16 cellular contexts compared by ENCODE assay signal in genomic region chr6:133587396-133587795, GRCh38.
DNase-seq lines count a peak whose midpoint lies in the region; ATAC-seq and TF ChIP-seq lines count a peak whose summit lies in the region.
"Had no signal": no experiment of that assay in that cellular context is flagged by ENCODE, and none has a peak within 500 bp of the region (broad histone marks: within the 10 kb centered on the region; RNA-seq: fewer than 3 reads in every experiment).

No MANE protein-coding gene starts in this region.

- H3K79me2 ChIP-seq in ACC112 (ENCODE audit: control insufficient read depth, insufficient read depth, low read length, unreplicated experiment) (no peaks in the 10 kb centered on the region), osteoblast (ENCODE audit: insufficient read depth, low read length) (no peaks in the 10 kb centered on the region)

- no peaks in the 10 kb centered on the region for H4K20me1 ChIP-seq in IMR-90 (ENCODE audit: insufficient read depth, low read length)
- no peaks in the 10 kb centered on the region for H4K20me1 ChIP-seq in osteoblast (ENCODE audit: insufficient read depth, low read length)
- H4K20me1 ChIP-seq: BLaER1 had no signal

- H3K9ac ChIP-seq in IMR-90 (ENCODE audit: low read depth, low read length): no peak overlapping the region
- H3K9ac ChIP-seq: BLaER1 had no signal

- H3K36me3 Mint-ChIP-seq in activated CD8-positive, alpha-beta T cell treated with anti-CD3 and anti-CD28 coated beads, Interleukin-2, amount 10 ng/mL, durations not matched to agents 7 days and 5 days (ENCODE audit: low read depth): no peaks in the 10 kb centered on the region
- H3K36me3 Mint-ChIP-seq: CD8-positive, alpha-beta T cell had no signal

- no peaks in the 10 kb centered on the region for H3K9me3 Mint-ChIP-seq in activated CD8-positive, alpha-beta T cell treated with anti-CD3 and anti-CD28 coated beads, Interleukin-2, amount 10 ng/mL, durations not matched to agents 7 days and 5 days (ENCODE audit: insufficient read depth)

- no peak overlapping the region for H3K56ac ChIP-seq in IMR-90 (ENCODE audit: extremely low read depth, insufficient read depth, low read length)

- no CpG with 5 or more reads among the region's 3 CpGs for WGBS in IMR-90 (ENCODE audit: extremely low coverage in 2 of 2, insufficient read length in 1 of 2), 2 experiments

- no peak for TF ChIP-seq POLR2A in IMR-90 (IDR thresholded peaks at IDR 0.05; ENCODE audit: low read depth, low read length)

- peak overlapping the region; percentile 88; the same call in 1 of the 2 replicates for H3K4ac ChIP-seq in IMR-90 (ENCODE audit: low read depth, low read length)

- H3K27me3 ChIP-seq in ACC112 (ENCODE audit: insufficient read depth, low read length) (no peaks in the 10 kb centered on the region), IMR-90 (ENCODE audit: control insufficient read depth, insufficient read depth, low read length) (no peaks in the 10 kb centered on the region), osteoblast (ENCODE audit: insufficient read depth, low read length) (no peaks in the 10 kb centered on the region)
- H3K27me3 ChIP-seq: BLaER1 had no signal

- H3K36me3 ChIP-seq in ACC112 (ENCODE audit: insufficient read depth, low read length): no peaks in the 10 kb centered on the region
- H3K36me3 ChIP-seq in IMR-90 (ENCODE audit: control insufficient read depth, insufficient read depth, low read length): no peaks in the 10 kb centered on the region
- no peaks in the 10 kb centered on the region for H3K36me3 ChIP-seq in osteoblast (ENCODE audit: insufficient read depth, low read length)
- H3K36me3 ChIP-seq: BLaER1 had no signal

- no peak for TF ChIP-seq RAD21 in IMR-90 (IDR thresholded peaks at IDR 0.05; ENCODE audit: low read length)

- POLR2A ChIA-PET in IMR-90 (lab: Charles Lee; ENCODE audit: unreplicated experiment): no interaction called here
- POLR2A ChIA-PET in activated CD8-positive, alpha-beta T cell treated with anti-CD3 and anti-CD28 coated beads, Interleukin-2, amount 10 ng/mL, durations not matched to agents 7 days and 5 days (lab: Charles Lee): no interaction called here

- DNase-seq in IMR-90: no peak
- peak; percentile 34 for DNase-seq in fibroblast of mammary gland (ENCODE audit: low read depth)
- no peak for DNase-seq in osteoblast (ENCODE audit: insufficient read length, low spot score, missing footprints)
- no peak for DNase-seq in pons (ENCODE audit: low spot score)
- no peak for DNase-seq in C1 segment of cervical spinal cord (lab: John Stamatoyannopoulos, UW)
- DNase-seq in activated CD8-positive, alpha-beta T cell treated with anti-CD3 and anti-CD28 coated beads, Interleukin-2, amount 10 ng/mL, durations not matched to agents 7 days and 5 days: no peak
- DNase-seq: 8988T; Calu3; CD8-positive, alpha-beta T cell; DMS79 treated with DMSO at 0.1 percent for 48 hours; GF-D8; H9 had no signal

- CTCF ChIA-PET in IMR-90 (lab: Yijun Ruan, JAX): no interaction called here
- CTCF ChIA-PET in activated CD8-positive, alpha-beta T cell treated with anti-CD3 and anti-CD28 coated beads, Interleukin-2, amount 10 ng/mL, durations not matched to agents 7 days and 5 days (lab: Charles Lee): no interaction called here

- no TSS peak for BruUV-seq in IMR-90 (replicated peaks; lab: Mats Ljungman, UMichigan)

- H4K91ac ChIP-seq in IMR-90 (ENCODE audit: insufficient read depth, low read depth, low read length): peak overlapping the region; percentile 69

- H3K4me3 Mint-ChIP-seq in activated CD8-positive, alpha-beta T cell treated with anti-CD3 and anti-CD28 coated beads, Interleukin-2, amount 10 ng/mL, durations not matched to agents 7 days and 5 days: no peak overlapping the region
- H3K4me3 Mint-ChIP-seq: CD8-positive, alpha-beta T cell; H9 had no signal

- H2AFZ ChIP-seq in ACC112 (ENCODE audit: low read length, unreplicated experiment) (peak overlapping the region; percentile 54), IMR-90 (replicated peaks; ENCODE audit: low read length, poor library complexity) (no peak overlapping the region), osteoblast (ENCODE audit: low read length) (peak overlapping the region; percentile 47)

- H3K27ac ChIP-seq in ACC112 (ENCODE audit: low read depth, low read length) (no peak overlapping the region), IMR-90 (ENCODE audit: insufficient read depth, low read length) (peak overlapping the region; percentile 99; the same call in 1 of the 2 replicates), osteoblast (ENCODE audit: low read depth, low read length) (peak overlapping the region; percentile 11)
- H3K27ac ChIP-seq: BLaER1 had no signal

- H3K9me3 ChIP-seq in IMR-90 (ENCODE audit: control insufficient read depth, insufficient read depth, low read length) (no peaks in the 10 kb centered on the region), osteoblast (ENCODE audit: low read depth, low read length) (no peaks in the 10 kb centered on the region)
- H3K9me3 ChIP-seq: BLaER1 had no signal

- H3K79me1 ChIP-seq in IMR-90 (ENCODE audit: low read depth in 1 of 2, low read length in 2 of 2): no peaks in the 10 kb centered on the region; a peak in 1 of 4 replicates

- H2BK15ac ChIP-seq in IMR-90 (ENCODE audit: low read depth, low read length): peak overlapping the region; percentile 94; the same call in 2 of the 3 replicates

- H3K27ac Mint-ChIP-seq in activated CD8-positive, alpha-beta T cell treated with anti-CD3 and anti-CD28 coated beads, Interleukin-2, amount 10 ng/mL, durations not matched to agents 7 days and 5 days: no peak overlapping the region
- H3K27ac Mint-ChIP-seq: CD8-positive, alpha-beta T cell; H9 had no signal

- peak overlapping the region; percentile 94 for H4K5ac ChIP-seq in IMR-90 (ENCODE audit: low read depth, low read length)

- peak overlapping the region; percentile 52; the same call in 1 of the 2 replicates for H3K23ac ChIP-seq in IMR-90 (ENCODE audit: low read depth, low read length)

- peak overlapping the region; percentile 91; the same call in 1 of the 2 replicates for H2BK20ac ChIP-seq in IMR-90 (ENCODE audit: low read depth, low read length)

- H2AK9ac ChIP-seq in IMR-90 (replicated peaks; ENCODE audit: low read depth, low read length, poor library complexity): no peak overlapping the region

- intact Hi-C loops in IMR-90 (cut with micrococcal nuclease): no loop called here

- H3K18ac ChIP-seq in IMR-90 (ENCODE audit: low read depth, low read length): peak overlapping the region; percentile 99

- peak overlapping the region; percentile 79 for H3K14ac ChIP-seq in IMR-90 (replicated peaks; ENCODE audit: low read depth, low read length)

- H2AK5ac ChIP-seq in IMR-90 (ENCODE audit: low read depth, low read length): peak overlapping the region; percentile 86

- in situ Hi-C loops in IMR-90 (cut with MboI; ENCODE audit: low sequenced_read_pairs): no loop called here

- H3K4me1 Mint-ChIP-seq in activated CD8-positive, alpha-beta T cell treated with anti-CD3 and anti-CD28 coated beads, Interleukin-2, amount 10 ng/mL, durations not matched to agents 7 days and 5 days (ENCODE audit: low read depth): no peaks in the 10 kb centered on the region
- H3K4me1 Mint-ChIP-seq: H9 had no signal

- no peak overlapping the region for H3K4me3 ChIP-seq in ACC112 (ENCODE audit: low read depth, low read length)
- no peak overlapping the region for H3K4me3 ChIP-seq in IMR-90 (ENCODE audit: insufficient read depth, low read depth, low read length)
- no peak overlapping the region for H3K4me3 ChIP-seq in fibroblast of mammary gland (ENCODE audit: control insufficient read depth, low read depth, low read length)
- H3K4me3 ChIP-seq in osteoblast (ENCODE audit: insufficient read depth, low read length): no peak overlapping the region
- H3K4me3 ChIP-seq: BLaER1, K562 had no signal

- dilution Hi-C loops in IMR-90 (cut with HindIII; ENCODE audit: low sequenced_read_pairs, unreplicated experiment): loop anchor here (25.0 kb wide), 1 partner anchor 300 kb away; the partner anchor contains the start of gene TCF21

- TF ChIP-seq CTCF in IMR-90 (conservative IDR thresholded peaks at IDR 0.05; ENCODE audit: low read depth, low read length) (no peak), fibroblast of mammary gland (conservative IDR thresholded peaks at IDR 0.05; ENCODE audit: control insufficient read depth, insufficient read depth, low read depth, low read length) (no peak), osteoblast (IDR thresholded peaks at IDR 0.05; ENCODE audit: extremely low read depth, low read depth, low read length) (no peak)

- no peaks in the 10 kb centered on the region for H3K27me3 Mint-ChIP-seq in activated CD8-positive, alpha-beta T cell treated with anti-CD3 and anti-CD28 coated beads, Interleukin-2, amount 10 ng/mL, durations not matched to agents 7 days and 5 days (ENCODE audit: low read depth)

- ATAC-seq in IMR-90 (ENCODE audit: low read depth) (peak; percentile 9; the same call in 1 of the 2 replicates), GM19328 (IDR thresholded peaks at IDR 0.05; ENCODE audit: unreplicated experiment) (no peak)
- no peak for ATAC-seq in activated CD8-positive, alpha-beta T cell treated with anti-CD3 and anti-CD28 coated beads, Interleukin-2, amount 10 ng/mL, durations not matched to agents 7 days and 5 days
- ATAC-seq: CD8-positive, alpha-beta T cell; K562 had no signal

- H2BK5ac ChIP-seq in IMR-90 (ENCODE audit: low read depth, low read length, poor library complexity, severe bottlenecking): peak overlapping the region; percentile 98

- H2BK120ac ChIP-seq in IMR-90 (ENCODE audit: low read depth, low read length): peak overlapping the region; percentile 86

- H3K9me1 ChIP-seq in IMR-90 (ENCODE audit: insufficient read depth, low read length): peaks cover 2% of the 10 kb centered on the region

- H3K4me1 ChIP-seq in ACC112 (ENCODE audit: control insufficient read depth, insufficient read depth, low read length, unreplicated experiment): peaks cover 25% of the 10 kb centered on the region
- peaks cover 15% of the 10 kb centered on the region for H3K4me1 ChIP-seq in IMR-90 (ENCODE audit: control insufficient read depth, insufficient read depth, low read length)
- H3K4me1 ChIP-seq in osteoblast (ENCODE audit: insufficient read depth, low read length): peaks cover 20% of the 10 kb centered on the region
- H3K4me1 ChIP-seq: BLaER1 had no signal

- H3K4me2 ChIP-seq in IMR-90 (ENCODE audit: low read depth, low read length) (peak overlapping the region; percentile 3; the same call in 1 of the 2 replicates), osteoblast (ENCODE audit: insufficient read depth, low read length) (no peak overlapping the region)
- H3K4me2 ChIP-seq: BLaER1 had no signal

- peak overlapping the region; percentile 51 to 59; a peak in 3 of 4 replicates for H4K8ac ChIP-seq in IMR-90 (ENCODE audit: low read depth in 2 of 2, low read length in 2 of 2)

TF ChIP-seq in IMR-90, 13 proteins besides CTCF, POLR2A, EP300 and RAD21 (continues in another document):
- no peak for TF ChIP-seq MXI1 (IDR thresholded peaks at IDR 0.05; ENCODE audit: borderline replicate concordance, low read depth, low read length)
